Comparison of ENCODE assay signal across 8 cellular contexts in genomic region chr16:11783319-11784047, GRCh38. TPM values are rescaled to one million over a fixed set of nuclear protein-coding genes. Genes with fewer than 3 reads are reported as not detected.
DNase-seq lines count a peak whose midpoint lies in the region; ATAC-seq and TF ChIP-seq lines count a peak whose summit lies in the region.

No MANE protein-coding gene starts in this region.

- H3K27ac ChIP-seq in esophagus (ENCODE audit: low read depth in 2 of 2, low read length in 1 of 2): peak overlapping the region; percentile 73 to 85

- no peaks in the 10 kb centered on the region for H3K9me3 ChIP-seq in esophagus (ENCODE audit: control insufficient read depth in 2 of 2, insufficient read depth in 1 of 2, low read depth in 1 of 2, low read length in 1 of 2)

- H3K36me3 ChIP-seq in esophagus (ENCODE audit: control insufficient read depth in 2 of 2, insufficient read depth in 2 of 2, low read length in 1 of 2): no peaks in the 10 kb centered on the region

- peak; percentile 22 for DNase-seq in AG20443 (ENCODE audit: low spot score)
- DNase-seq in activated CD4-positive, alpha-beta T cell treated with anti-CD3 and anti-CD28 coated beads, Interleukin-2, amount 50 U/mL, for 24 hours (ENCODE audit: low read depth in 1 of 2, low spot score in 1 of 2): peak; percentile 13 to 52
- peak; percentile 62 for DNase-seq in pulmonary artery endothelial cell (ENCODE audit: low read depth, low spot score)
- no peak for DNase-seq in NCI-H2107 treated with DMSO at 0.1 percent for 48 hours (lab: John Stamatoyannopoulos, UW; ENCODE audit: unreplicated experiment)
- no peak for DNase-seq in NCI-H774 (lab: John Stamatoyannopoulos, UW)

- peak; percentile 71 for ATAC-seq in HG03460 (IDR thresholded peaks at IDR 0.05; ENCODE audit: unreplicated experiment)

- peak; percentile 51 for TF ChIP-seq POLR2A in GM19099 (IDR thresholded peaks at IDR 0.05; ENCODE audit: extremely low read depth, insufficient read length, low read depth)

- no peak overlapping the region for H3K4me3 ChIP-seq in esophagus (ENCODE audit: low read depth in 1 of 2, low read length in 2 of 2)

- 10 to 17% methylated on average over 5 of the region's 5 CpGs for WGBS in esophagus, 2 donors

- no peaks in the 10 kb centered on the region for H3K4me1 ChIP-seq in esophagus (ENCODE audit: control insufficient read depth in 2 of 2, insufficient read depth in 2 of 2, low read length in 1 of 2)

- H3K27me3 ChIP-seq in esophagus (ENCODE audit: control insufficient read depth in 1 of 2, insufficient read depth in 2 of 2, low read length in 2 of 2): no peaks in the 10 kb centered on the region

RNA-seq across cellular contexts. Expression of gene ZC3H7A, which starts 13.6 kb away (rescaled TPM):
- polyA plus RNA-seq in esophagus: 10 to 100 TPM; 11.0 to 14.0 TPM
- total RNA-seq in pulmonary artery endothelial cell: 27.6 and 32.2 TPM in 2 replicates

RNA-seq across cellular contexts. Expression of gene TXNDC11, which starts 40.8 kb away (rescaled TPM):
- polyA plus RNA-seq in esophagus: 10 to 100 TPM; 21.8 to 24.5 TPM
- total RNA-seq in pulmonary artery endothelial cell: 23.7 and 31.4 TPM in 2 replicates

Comparison
In these comparisons a context has a peak if more than half of its experiments do, and no peak if none do; other contexts are left out.
1. DNase-seq: peak in AG20443 (single experiment), activated CD4-positive, alpha-beta T cell treated with anti-CD3 and anti-CD28 coated beads, Interleukin-2, amount 50 U/mL, for 24 hours (2 of 2) and pulmonary artery endothelial cell (single experiment); none in NCI-H2107 treated with DMSO at 0.1 percent for 48 hours (single experiment) and NCI-H774 (single experiment).